In the genomic region with DNA sequence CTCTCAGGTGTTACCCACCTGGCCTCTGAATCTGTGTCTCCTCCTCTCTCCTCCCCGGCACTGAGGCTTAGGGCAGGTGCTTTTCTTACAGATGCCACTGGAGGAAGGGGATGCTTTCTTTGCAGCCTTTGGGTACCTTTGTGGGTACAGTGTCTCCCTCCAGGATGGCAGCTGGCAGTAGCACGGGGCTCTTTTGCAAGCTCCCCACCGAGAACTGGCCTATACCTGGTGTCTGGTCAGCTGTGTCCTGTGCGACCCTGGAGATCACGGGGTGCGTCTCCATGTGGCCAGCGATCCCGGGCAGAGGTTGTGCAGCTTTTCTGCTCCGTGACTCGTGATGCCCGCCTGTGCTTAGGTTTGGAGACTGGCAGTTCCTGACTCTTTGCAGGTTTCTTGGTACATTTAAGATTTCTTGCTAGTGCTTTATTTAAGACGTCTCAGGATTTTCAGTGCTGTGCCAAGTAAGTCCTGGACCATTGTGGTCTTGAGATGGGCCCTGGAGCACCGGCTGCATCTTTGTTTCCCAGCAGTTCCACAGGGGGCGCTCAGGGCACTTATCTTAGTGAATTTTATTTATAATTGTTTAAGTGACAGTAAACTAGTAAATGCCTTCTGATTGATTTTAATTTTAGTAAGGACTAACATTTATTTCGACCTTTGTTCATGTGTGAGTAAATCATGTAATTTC, we compare ENCODE assay signal across 14 cellular contexts.
A peak's percentile ranks its signal among the peaks of the same experiment; 100 is the strongest.
DNase-seq lines count a peak whose midpoint lies in the region; ATAC-seq, FAIRE-seq and TF ChIP-seq lines count a peak whose summit lies in the region.
"Had no signal": no experiment of that assay in that cellular context is flagged by ENCODE, and none has a peak within 500 bp of the region (broad histone marks: within the 10 kb centered on the region; RNA-seq: fewer than 3 reads in every experiment).

No MANE protein-coding gene starts in this region.

- DNase-seq in GM13977 (ENCODE audit: low spot score) (no peak), PC-3 (peak; percentile 21), epithelial cell of proximal tubule (ENCODE audit: low read depth) (no peak), smooth muscle cell (lab: John Stamatoyannopoulos, UW; ENCODE audit: unreplicated experiment) (no peak), NCI-H1417 treated with DMSO at 0.1 percent for 48 hours (lab: John Stamatoyannopoulos, UW) (no peak), pancreas (no peak)
- no peak for DNase-seq in stimulated activated naive CD8-positive, alpha-beta T cell treated with anti-CD3 and anti-CD28 coated beads, Interleukin-15, Interleukin-2, amounts not matched to agents 100 U/mL and 50 U/mL, for 24 hours
- DNase-seq: activated T-cell treated with anti-CD3 and anti-CD28 coated beads, Interleukin-2, amount 50 U/mL, for 24 hours; aorta; effector memory CD8-positive, alpha-beta T cell; heart left ventricle; left ventricle myocardium inferior had no signal

- no peaks in the 10 kb centered on the region for H3K9me3 ChIP-seq in PC-3 (ENCODE audit: low read length)
- H3K9me3 ChIP-seq in smooth muscle cell (replicated peaks; ENCODE audit: low read depth) = no peaks in the 10 kb centered on the region
- no peaks in the 10 kb centered on the region for H3K9me3 ChIP-seq in pancreas
- H3K9me3 ChIP-seq: heart left ventricle, left ventricle myocardium inferior had no signal

- ATAC-seq in PC-3 = no peak
- no peak for ATAC-seq in stimulated activated naive CD8-positive, alpha-beta T cell treated with anti-CD3 and anti-CD28 coated beads, Interleukin-15, Interleukin-2, amounts not matched to agents 100 U/mL and 50 U/mL, for 24 hours
- no peak for ATAC-seq in pancreas
- ATAC-seq: effector memory CD8-positive, alpha-beta T cell; heart left ventricle; naive thymus-derived CD8-positive, alpha-beta T cell had no signal

- H4K20me1 ChIP-seq in PC-3 (ENCODE audit: low read length) (no peaks in the 10 kb centered on the region), smooth muscle cell (ENCODE audit: low read depth) (no peaks in the 10 kb centered on the region)

- H3K4me2 ChIP-seq in PC-3 (ENCODE audit: low read length) (no peak overlapping the region), smooth muscle cell (no peak overlapping the region)

- POLR2A ChIA-PET in PC-3 (lab: Charles Lee; ENCODE audit: unreplicated experiment) = interaction anchor here (0.5 kb wide), 1 partner anchor 84 kb away, joined by 3 read pairs; no protein-coding TSS in a partner anchor

- H3F3A ChIP-seq in PC-3 (ENCODE audit: low read length, unreplicated experiment) = no peaks in the 10 kb centered on the region
- no peaks in the 10 kb centered on the region for H3F3A ChIP-seq in smooth muscle cell (ENCODE audit: low read depth)

- H3K4me3 ChIP-seq in PC-3 (ENCODE audit: low read length) (no peak overlapping the region), epithelial cell of proximal tubule (ENCODE audit: low read depth, low read length) (no peak overlapping the region), smooth muscle cell (no peak overlapping the region), pancreas (no peak overlapping the region)
- H3K4me3 ChIP-seq: heart left ventricle, left ventricle myocardium inferior had no signal

- H3K79me2 ChIP-seq in PC-3 (ENCODE audit: low read length) = no peaks in the 10 kb centered on the region
- no peaks in the 10 kb centered on the region for H3K79me2 ChIP-seq in smooth muscle cell (ENCODE audit: low read depth)

- BruUV-seq in PC-3 (replicated peaks; lab: Mats Ljungman, UMichigan) = no TSS peak

- peaks cover 8% of the 10 kb centered on the region; the same call in 1 of the 2 replicates for H3K4me1 ChIP-seq in PC-3 (ENCODE audit: insufficient read depth, low read length)
- no peaks in the 10 kb centered on the region for H3K4me1 ChIP-seq in smooth muscle cell (ENCODE audit: low read depth)
- no peaks in the 10 kb centered on the region for H3K4me1 ChIP-seq in pancreas

- H3K27ac ChIP-seq in PC-3 (ENCODE audit: low read length) (no peak overlapping the region), smooth muscle cell (ENCODE audit: low read depth) (no peak overlapping the region), pancreas (no peak overlapping the region)
- H3K27ac ChIP-seq: heart left ventricle, HL-60, left ventricle myocardium inferior had no signal

- WGBS in smooth muscle cell (ENCODE audit: low lambda C conversion rate) = 96% methylated on average over 15 of the region's 15 CpGs
- 90 to 94% methylated on average over 13 to 15 of the region's 15 CpGs for WGBS in pancreas, 2 donors

- no peaks in the 10 kb centered on the region for H3K27me3 ChIP-seq in PC-3 (ENCODE audit: low read length)
- no peaks in the 10 kb centered on the region for H3K27me3 ChIP-seq in smooth muscle cell (ENCODE audit: low read depth)
- no peaks in the 10 kb centered on the region for H3K27me3 ChIP-seq in pancreas
- H3K27me3 ChIP-seq: heart left ventricle had no signal

- H2AFZ ChIP-seq in PC-3 (ENCODE audit: low read length) (no peak overlapping the region), smooth muscle cell (ENCODE audit: low read depth) (no peak overlapping the region)

- no peaks in the 10 kb centered on the region for H3K9me2 ChIP-seq in PC-3 (replicated peaks; ENCODE audit: low read length)

- peak; percentile 19 for TF ChIP-seq CTCF in GM13977 (IDR thresholded peaks at IDR 0.05; ENCODE audit: extremely low read depth, insufficient read depth, missing control alignments)
- peak; percentile 74 for TF ChIP-seq CTCF in PC-3 (conservative IDR thresholded peaks at IDR 0.05; ENCODE audit: low read depth, low read length)
- TF ChIP-seq CTCF in epithelial cell of proximal tubule (conservative IDR thresholded peaks at IDR 0.05; ENCODE audit: low read depth, low read length) = peak; percentile 46
- peak; percentile 28 for TF ChIP-seq CTCF in smooth muscle cell (IDR thresholded peaks at IDR 0.05; ENCODE audit: borderline replicate concordance, insufficient read depth, poor library complexity, severe bottlenecking)
- TF ChIP-seq CTCF in pancreas (IDR thresholded peaks at IDR 0.05) = no peak

- no peak for FAIRE-seq in pancreas (lab: Jason Lieb, UNC)

- H3K36me3 ChIP-seq in PC-3 (ENCODE audit: low read depth, low read length) (peaks cover 37% of the 10 kb centered on the region), smooth muscle cell (ENCODE audit: low read depth) (no peaks in the 10 kb centered on the region), pancreas (peaks cover 0 to 40% (median 10%) of the 10 kb centered on the region in 3 donors)

- no peak overlapping the region for H3K9ac ChIP-seq in PC-3 (ENCODE audit: low read length)
- no peak overlapping the region for H3K9ac ChIP-seq in smooth muscle cell (ENCODE audit: low read depth)

- intact Hi-C loops in PC-3 (cut with micrococcal nuclease) = no loop called here
- intact Hi-C loops in pancreas (cut with DNase I) = loop anchor here in 1 of 3 donors (5.0 kb wide), 1 partner anchor 672 kb away; no protein-coding TSS in a partner anchor

- in situ Hi-C loops in GM13977 (cut with MboI; ENCODE audit: low pct_unique_long_range_greater_than_20kb, low sequenced_read_pairs, unreplicated experiment) = no loop called here

- CTCF ChIA-PET in PC-3 (lab: Charles Lee) = no interaction called here

Comparison
In these comparisons a context has a peak if more than half of its experiments do, and no peak if none do; other contexts are left out.
1. CTCF ChIP-seq: peak in GM13977 (single experiment), PC-3 (single experiment), epithelial cell of proximal tubule (single experiment) and smooth muscle cell (single experiment); none in pancreas (0 of 4).